Comparison of ENCODE assay signal across 14 cellular contexts in genomic region chr5:59062986-59063683, GRCh38.
DNase-seq lines count a peak whose midpoint lies in the region; ATAC-seq and TF ChIP-seq lines count a peak whose summit lies in the region.
"Had no signal": no experiment of that assay in that cellular context is flagged by ENCODE, and none has a peak within 500 bp of the region (broad histone marks: within the 10 kb centered on the region; RNA-seq: fewer than 3 reads in every experiment).

No MANE protein-coding gene starts in this region.

- no peak for TF ChIP-seq EP300 in gastroesophageal sphincter (IDR thresholded peaks at IDR 0.05)

- peaks cover 26% of the 10 kb centered on the region for H3K4me1 ChIP-seq in left ventricle myocardium inferior
- peaks cover 0 to 25% (median 0%) of the 10 kb centered on the region in 3 donors for H3K4me1 ChIP-seq in gastroesophageal sphincter

- H3K4me1 Mint-ChIP-seq in osteocyte (ENCODE audit: unreplicated experiment): peaks cover 7% of the 10 kb centered on the region

- H3K27me3 ChIP-seq in left ventricle myocardium inferior (ENCODE audit: low read depth) (no peaks in the 10 kb centered on the region), gastroesophageal sphincter (no peaks in the 10 kb centered on the region)
- H3K27me3 ChIP-seq: suprapubic skin had no signal

- intact Hi-C loops in Right ventricle myocardium superior (cut with DNase I) (no loop called here), left ventricle myocardium inferior (cut with micrococcal nuclease) (no loop called here)

- TF ChIP-seq POLR2A in gastroesophageal sphincter (IDR thresholded peaks at IDR 0.05): no peak

- WGBS in gastroesophageal sphincter (ENCODE audit: low coverage in 1 of 2), 2 donors: 57 to 65% methylated on average over 3 of the region's 3 CpGs

- no peak overlapping the region for H3K4me3 Mint-ChIP-seq in osteocyte (ENCODE audit: unreplicated experiment)

- no peaks in the 10 kb centered on the region for H3K9me3 ChIP-seq in left ventricle myocardium inferior (replicated peaks)
- no peaks in the 10 kb centered on the region for H3K9me3 ChIP-seq in gastroesophageal sphincter
- H3K9me3 ChIP-seq: suprapubic skin had no signal

- no peaks in the 10 kb centered on the region for H3K36me3 ChIP-seq in left ventricle myocardium inferior
- H3K36me3 ChIP-seq in gastroesophageal sphincter: no peaks in the 10 kb centered on the region
- H3K36me3 ChIP-seq: suprapubic skin had no signal

- no peaks in the 10 kb centered on the region for H3K36me3 Mint-ChIP-seq in osteocyte (ENCODE audit: unreplicated experiment)

- TF ChIP-seq CTCF in left ventricle myocardium inferior (IDR thresholded peaks at IDR 0.05; ENCODE audit: borderline replicate concordance): no peak
- no peak for TF ChIP-seq CTCF in gastroesophageal sphincter (IDR thresholded peaks at IDR 0.05)
- no peak for TF ChIP-seq CTCF in osteocyte (IDR thresholded peaks at IDR 0.05)

- DNase-seq in Right ventricle myocardium superior (no peak), left ventricle myocardium inferior (no peak), amniotic epithelial cell (ENCODE audit: low read depth) (peak; percentile 92), anterior cingulate cortex (lab: John Stamatoyannopoulos, UW) (no peak), osteocyte (ENCODE audit: extremely low spot score, unreplicated experiment) (no peak)
- DNase-seq: activated CD4-positive, alpha-beta T cell treated with anti-CD3 and anti-CD28 coated beads, Interleukin-2, amount 50 U/mL, for 48 hours; hippocampal formation; NCI-H1048 had no signal

- no peak overlapping the region for H3K27ac Mint-ChIP-seq in osteocyte (ENCODE audit: unreplicated experiment)

- H3K4me3 ChIP-seq in left ventricle myocardium inferior: no peak overlapping the region
- no peak overlapping the region for H3K4me3 ChIP-seq in gastroesophageal sphincter
- H3K4me3 ChIP-seq: smooth muscle cell, suprapubic skin had no signal

- peaks cover 4% of the 10 kb centered on the region for H3K9me3 Mint-ChIP-seq in osteocyte (ENCODE audit: unreplicated experiment)

- no peaks in the 10 kb centered on the region for H3K27me3 Mint-ChIP-seq in osteocyte (ENCODE audit: unreplicated experiment)

- H3K27ac ChIP-seq in left ventricle myocardium inferior (replicated peaks): no peak overlapping the region
- H3K27ac ChIP-seq in gastroesophageal sphincter: no peak overlapping the region
- H3K27ac ChIP-seq: RWPE1, suprapubic skin had no signal

- ATAC-seq in Right ventricle myocardium superior (ENCODE audit: poor library complexity) (peak; percentile 55), gastroesophageal sphincter (peak; percentile 90), GM19328 (IDR thresholded peaks at IDR 0.05; ENCODE audit: unreplicated experiment) (no peak), GM21723 (IDR thresholded peaks at IDR 0.05; ENCODE audit: unreplicated experiment) (no peak)

Comparison
In these comparisons a context has a peak if more than half of its experiments do, and no peak if none do; other contexts are left out.
1. ATAC-seq: peak in Right ventricle myocardium superior (single experiment) and gastroesophageal sphincter (single experiment); none in GM19328 (single experiment) and GM21723 (single experiment).